ENCODE assay signal across 17 cellular contexts in the genomic region with DNA sequence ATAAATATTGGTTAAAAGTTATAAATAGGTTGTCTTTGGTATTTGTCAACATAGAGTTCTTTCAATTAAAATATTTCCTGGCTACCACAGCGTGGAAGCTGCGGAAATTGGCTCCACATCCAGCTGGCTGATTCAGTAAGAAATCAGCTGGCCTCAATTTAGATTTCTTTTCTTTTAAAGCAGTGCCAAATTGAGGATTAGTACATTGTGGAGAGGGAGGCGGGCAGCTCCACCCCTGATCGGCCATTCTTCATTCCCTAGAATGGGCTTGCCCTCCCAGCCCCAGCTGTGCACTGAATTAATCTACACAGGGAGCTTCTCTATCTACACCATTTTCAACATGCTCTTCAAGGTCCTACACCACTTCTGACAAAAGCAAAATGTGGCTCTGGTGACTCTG.
DNase-seq lines count a peak whose midpoint lies in the region; ATAC-seq and TF ChIP-seq lines count a peak whose summit lies in the region.
"Had no signal": no experiment of that assay in that cellular context is flagged by ENCODE, and none has a peak within 500 bp of the region (broad histone marks: within the 10 kb centered on the region; RNA-seq: fewer than 3 reads in every experiment).

No MANE protein-coding gene starts in this region.

- no peaks in the 10 kb centered on the region for H3K79me2 ChIP-seq in fibroblast of lung (ENCODE audit: control insufficient read depth, insufficient read depth, low read length)

- H3K4me1 ChIP-seq in fibroblast of lung (ENCODE audit: control insufficient read depth, extremely low read depth, insufficient read depth, low read length), result no peaks in the 10 kb centered on the region
- H3K4me1 ChIP-seq: prostate gland had no signal

- no peaks in the 10 kb centered on the region for H3K27me3 Mint-ChIP-seq in T-cell

- H3K4me2 ChIP-seq in fibroblast of lung (ENCODE audit: extremely low read depth, insufficient read depth, low read length), result no peak overlapping the region

- no peak for ATAC-seq in T-cell (replicated peaks in 1 of 4)
- ATAC-seq: K562 had no signal

- no peak overlapping the region for H3K27ac ChIP-seq in fibroblast of lung (ENCODE audit: insufficient read depth, low read length)
- H3K27ac ChIP-seq: prostate gland had no signal

- H2AFZ ChIP-seq in fibroblast of lung (ENCODE audit: low read length), result no peak overlapping the region

- TF ChIP-seq CTCF in fibroblast of lung (conservative IDR thresholded peaks at IDR 0.05 in 1 of 2, IDR thresholded peaks at IDR 0.05 in 1 of 2; ENCODE audit: low read depth in 1 of 2, low read length in 2 of 2), result no peak
- no peak for TF ChIP-seq CTCF in retinal pigment epithelial cell (conservative IDR thresholded peaks at IDR 0.05; ENCODE audit: low read depth, low read length)

- no peak overlapping the region for H3K4me3 ChIP-seq in fibroblast of lung (replicated peaks in 1 of 4; ENCODE audit: control extremely low read depth in 1 of 4, insufficient read depth in 1 of 4, low read depth in 3 of 4, low read length in 4 of 4)
- H3K4me3 ChIP-seq in retinal pigment epithelial cell (ENCODE audit: low read length), result no peak overlapping the region
- H3K4me3 ChIP-seq: K562, prostate gland had no signal

- H3K27me3 ChIP-seq in fibroblast of lung (ENCODE audit: control insufficient read depth, insufficient read depth, low read length), result no peaks in the 10 kb centered on the region

- no peaks in the 10 kb centered on the region for H3K9me3 Mint-ChIP-seq in T-cell

- H3K9me3 ChIP-seq in fibroblast of lung (ENCODE audit: control insufficient read depth, insufficient read depth, low read depth, low read length), result no peaks in the 10 kb centered on the region
- H3K9me3 ChIP-seq: prostate gland had no signal

- H3K9ac ChIP-seq in fibroblast of lung (ENCODE audit: insufficient read depth, low read length), result no peak overlapping the region

- H3K4me1 Mint-ChIP-seq in T-cell, result no peaks in the 10 kb centered on the region
- H3K4me1 Mint-ChIP-seq: CD14-positive monocyte had no signal

- no peak overlapping the region for H3K4me3 Mint-ChIP-seq in T-cell
- H3K4me3 Mint-ChIP-seq: CD14-positive monocyte had no signal

- H3K36me3 Mint-ChIP-seq in T-cell, result no peaks in the 10 kb centered on the region
- H3K36me3 Mint-ChIP-seq: CD14-positive monocyte had no signal

- no peaks in the 10 kb centered on the region for H3K36me3 ChIP-seq in fibroblast of lung (ENCODE audit: control insufficient read depth, insufficient read depth, low read length)
- H3K36me3 ChIP-seq: prostate gland had no signal

- H4K20me1 ChIP-seq in fibroblast of lung (ENCODE audit: control insufficient read depth, extremely low read depth, insufficient read depth, low read length), result no peaks in the 10 kb centered on the region

- DNase-seq in NCI-H1417 (lab: John Stamatoyannopoulos, UW) (peak in 2 of 3 experiments; percentile 46 to 79), NCI-H1417 treated with DMSO at 0.1 percent for 48 hours (lab: John Stamatoyannopoulos, UW) (no peak), NCI-H82 (lab: John Stamatoyannopoulos, UW) (peak; percentile 48), fibroblast of lung (ENCODE audit: low read depth in 2 of 2) (peak; percentile 39 to 40), retinal pigment epithelial cell (ENCODE audit: low read depth) (peak; percentile 76), T-cell (no peak), HuH-7.5 (ENCODE audit: low spot score) (no peak), cerebellar cortex (ENCODE audit: low spot score) (no peak)
- DNase-seq: 8988T; activated T-cell treated with anti-CD3 and anti-CD28 coated beads, Interleukin-2, amount 50 U/mL, for 1 hour; EL; H7; NCI-H1436; T1000 had no signal

- CTCF ChIA-PET in T-cell (lab: Charles Lee), result interaction anchor here in 1 of 2 donors (0.6 kb wide), 1 partner anchor 1793 kb away, joined by 3 read pairs; no protein-coding TSS in a partner anchor

- POLR2A ChIA-PET in T-cell (lab: Charles Lee), result no interaction called here

- H3K27ac Mint-ChIP-seq in T-cell, result no peak overlapping the region
- H3K27ac Mint-ChIP-seq: CD14-positive monocyte had no signal

Comparison
In these comparisons a context has a peak if more than half of its experiments do, and no peak if none do; other contexts are left out.
1. DNase-seq: peak in NCI-H1417 (2 of 3), NCI-H82 (single experiment), fibroblast of lung (2 of 2) and retinal pigment epithelial cell (single experiment); none in NCI-H1417 treated with DMSO at 0.1 percent for 48 hours (single experiment), T-cell (0 of 34), HuH-7.5 (single experiment) and cerebellar cortex (single experiment).